Comparison of ENCODE assay signal across 18 cellular contexts in genomic region chr4:38926917-38927316, GRCh38. TPM values are rescaled to one million over a fixed set of nuclear protein-coding genes. Genes with fewer than 3 reads are reported as not detected.
DNase-seq lines count a peak whose midpoint lies in the region; TF ChIP-seq lines count a peak whose summit lies in the region.
"Had no signal": no experiment of that assay in that cellular context is flagged by ENCODE, and none has a peak within 500 bp of the region (broad histone marks: within the 10 kb centered on the region; RNA-seq: fewer than 3 reads in every experiment).

No MANE protein-coding gene starts in this region.

- H3K18ac ChIP-seq in neuronal stem cell (ENCODE audit: low read length), result peak overlapping the region; percentile 31

- no peaks in the 10 kb centered on the region for H3K27me3 ChIP-seq in esophagus squamous epithelium
- no peaks in the 10 kb centered on the region for H3K27me3 ChIP-seq in neuronal stem cell (ENCODE audit: control insufficient read depth in 3 of 3, insufficient read depth in 3 of 3, low read depth in 1 of 3, low read length in 3 of 3)
- H3K27me3 ChIP-seq in testis, result no peaks in the 10 kb centered on the region

- 78 to 88% methylated on average over 8 of the region's 8 CpGs for WGBS in esophagus squamous epithelium, 2 donors
- WGBS in neuronal stem cell (ENCODE audit: extremely low coverage in 2 of 2, insufficient read length in 2 of 2, insufficient replicate concordance in 1 of 2), 2 donors, result no CpG with 5 or more reads among the region's 8 CpGs
- 88 to 91% methylated on average over 8 of the region's 8 CpGs for WGBS in testis, 2 donors

- intact Hi-C loops in esophagus squamous epithelium (cut with DNase I), result no loop called here
- intact Hi-C loops in testis (cut with DNase I; ENCODE audit: low total_unique reads), result no loop called here

- H2BK15ac ChIP-seq in neuronal stem cell (ENCODE audit: low read length), result peak overlapping the region; percentile 38

- no peaks in the 10 kb centered on the region for H3K79me1 ChIP-seq in neuronal stem cell (ENCODE audit: low read depth, low read length)

- H3K9ac ChIP-seq in neuronal stem cell (ENCODE audit: low read depth, low read length, poor library complexity), result no peak overlapping the region

- H3K4me3 ChIP-seq in esophagus squamous epithelium, result no peak overlapping the region
- H3K4me3 ChIP-seq in neuronal stem cell (ENCODE audit: low read length in 2 of 2), result no peak overlapping the region
- no peak overlapping the region for H3K4me3 ChIP-seq in testis
- H3K4me3 ChIP-seq: HAP-1 had no signal

- no peak overlapping the region for H4K91ac ChIP-seq in neuronal stem cell (ENCODE audit: low read depth, low read length, poor library complexity)

- no peak overlapping the region for H3K4me2 ChIP-seq in neuronal stem cell (ENCODE audit: insufficient read depth, low read length, poor library complexity, severe bottlenecking)

- no peaks in the 10 kb centered on the region for H3K9me3 ChIP-seq in esophagus squamous epithelium
- no peaks in the 10 kb centered on the region for H3K9me3 ChIP-seq in neuronal stem cell (replicated peaks in 1 of 2; ENCODE audit: control insufficient read depth in 2 of 2, insufficient read depth in 1 of 2, low read depth in 1 of 2, low read length in 2 of 2)
- H3K9me3 ChIP-seq in testis, result no peaks in the 10 kb centered on the region
- H3K9me3 ChIP-seq: HAP-1 had no signal

- H3K36me3 ChIP-seq in esophagus squamous epithelium, result peaks cover 0 to 100% (median 0%) of the 10 kb centered on the region in 3 donors
- H3K36me3 ChIP-seq in neuronal stem cell (replicated peaks in 1 of 2; ENCODE audit: control insufficient read depth in 2 of 2, insufficient read depth in 2 of 2, low read length in 2 of 2), result no peaks in the 10 kb centered on the region
- no peaks in the 10 kb centered on the region for H3K36me3 ChIP-seq in testis (ENCODE audit: low read depth, missing control alignments)
- H3K36me3 ChIP-seq: HAP-1 had no signal

- H2AFZ ChIP-seq in neuronal stem cell (ENCODE audit: low read length), result no peak overlapping the region

- H3K4me1 ChIP-seq in esophagus squamous epithelium (peaks cover 0 to 5% (median 0%) of the 10 kb centered on the region in 3 donors), neuronal stem cell (ENCODE audit: control insufficient read depth in 2 of 2, insufficient read depth in 1 of 2, low read depth in 1 of 2, low read length in 2 of 2) (peaks cover 10 to 19% of the 10 kb centered on the region in 2 donors), testis (no peaks in the 10 kb centered on the region)

- no peak overlapping the region for H2AK5ac ChIP-seq in neuronal stem cell (ENCODE audit: low read depth, low read length)

- H2BK5ac ChIP-seq in neuronal stem cell (ENCODE audit: low read length), result no peak overlapping the region

- TF ChIP-seq POLR2A in esophagus squamous epithelium (IDR thresholded peaks at IDR 0.05), result no peak
- TF ChIP-seq POLR2A in testis (IDR thresholded peaks at IDR 0.05), result no peak

- H3K23ac ChIP-seq in neuronal stem cell (ENCODE audit: low read depth, low read length, poor library complexity), result no peak overlapping the region

- DNase-seq in NCI-H82 (lab: John Stamatoyannopoulos, UW) (peak; percentile 38), NCI-H82 treated with DMSO at 0.1 percent for 48 hours (lab: John Stamatoyannopoulos, UW; ENCODE audit: unreplicated experiment) (no peak), esophagus squamous epithelium (lab: John Stamatoyannopoulos, UW) (no peak), neuronal stem cell (ENCODE audit: low spot score) (no peak), GOT3 (lab: John Stamatoyannopoulos, UW) (no peak), testis (no peak), NCI-H2081 treated with DMSO at 0.1 percent for 48 hours (lab: John Stamatoyannopoulos, UW) (no peak), NCI-H2107 (lab: John Stamatoyannopoulos, UW) (no peak)
- DNase-seq: DMS79 treated with DMSO at 0.1 percent for 48 hours, Karpas-422, NCI-H1417 treated with DMSO at 0.1 percent for 48 hours, NCI-H187 treated with DMSO at 0.1 percent for 48 hours, NCI-H345, NCI-H526 treated with DMSO at 0.1 percent for 48 hours had no signal

- H2BK120ac ChIP-seq in neuronal stem cell (ENCODE audit: low read depth, low read length), result no peak overlapping the region

- H4K8ac ChIP-seq in neuronal stem cell (ENCODE audit: low read depth, low read length), result no peak overlapping the region

- TF ChIP-seq CTCF in esophagus squamous epithelium (IDR thresholded peaks at IDR 0.05) (no peak), testis (IDR thresholded peaks at IDR 0.05) (no peak)

- H3K4ac ChIP-seq in neuronal stem cell (ENCODE audit: low read length), result no peak overlapping the region

- H2BK12ac ChIP-seq in neuronal stem cell (ENCODE audit: low read length), result no peak overlapping the region

- H3K27ac ChIP-seq in esophagus squamous epithelium (peak overlapping the region in 3 of 4 donors; percentile 24 to 49 (median 34)), neuronal stem cell (replicated peaks; ENCODE audit: low read length) (no peak overlapping the region), testis (no peak overlapping the region)
- H3K27ac ChIP-seq: 22Rv1, HL-60 had no signal

- no peak overlapping the region for H3K14ac ChIP-seq in neuronal stem cell (ENCODE audit: low read length)

RNA-seq across cellular contexts. Expression of gene FAM114A1, which starts 59.3 kb away (rescaled TPM):
- 10 to 100 TPM; 36.7 to 80.9 (median 69.2) TPM for total RNA-seq in esophagus squamous epithelium
- 6.7 TPM for polyA plus RNA-seq in neuronal stem cell (2013, experiment 1 of 2)
- polyA plus RNA-seq in neuronal stem cell (2013, experiment 2 of 2), result 8.1 TPM
- total RNA-seq in testis, result 10 to 100 TPM; 76.5 to 96.2 TPM
- 30.9 TPM for polyA plus RNA-seq in testis (ENCODE audit: insufficient read depth, low read depth, low replicate concordance)
- total RNA-seq: OCI-LY7 had no signal

Comparison
In these comparisons a context has a peak if more than half of its experiments do, and no peak if none do; other contexts are left out.
1. H3K27ac ChIP-seq: peak in esophagus squamous epithelium (3 of 4); none in neuronal stem cell (single experiment) and testis (0 of 2).